ENCODE assay signal across 8 cellular contexts in genomic region chr1:27959792-27960603, GRCh38. TPM values are rescaled to one million over a fixed set of nuclear protein-coding genes. Genes with fewer than 3 reads are reported as not detected.
A peak's percentile ranks its signal among the peaks of the same experiment; 100 is the strongest.
DNase-seq lines count a peak whose midpoint lies in the region; ATAC-seq and TF ChIP-seq lines count a peak whose summit lies in the region.

Gene XKR8, plus strand, starts transcription at chr1:27959973. Its CDS starts 97 bp downstream, at chr1:27960070.

- intact Hi-C loops in dorsolateral prefrontal cortex (cut with DNase I) = no loop called here
- intact Hi-C loops in lower leg skin (cut with DNase I; ENCODE audit: low total_unique reads) = no loop called here

- DNase-seq in GM12864 (ENCODE audit: low read depth) (no peak), NCI-H146 (lab: John Stamatoyannopoulos, UW) (peak; percentile 81), dorsolateral prefrontal cortex (peak in 8 of 10 donors; percentile 35 to 79 (median 60)), lower leg skin (ENCODE audit: low spot score in 2 of 2) (peak; percentile 52 to 95)
- DNase-seq in activated CD4-positive, alpha-beta T cell treated with anti-CD3 and anti-CD28 coated beads, Interleukin-2, amount 50 U/mL, for 4 hours = peak; percentile 68 to 75
- peak; percentile 72 to 75 (median 72) for DNase-seq in stimulated activated CD4-positive, alpha-beta T cell treated with anti-CD3 and anti-CD28 coated beads, TNF-alpha, amount 100 ng/mL, for 4 hours (ENCODE audit: low read depth in 3 of 3)

- H3K4me3 ChIP-seq in GM12864 (ENCODE audit: low read depth, low read length) = peak within 1 kb of the TSS; percentile 69
- H3K4me3 ChIP-seq in dorsolateral prefrontal cortex = peak within 1 kb of the TSS; percentile 54 to 89 (median 78)
- peak within 1 kb of the TSS; percentile 52 for H3K4me3 ChIP-seq in lower leg skin (ENCODE audit: low read depth, poor library complexity, severe bottlenecking)

- peak; percentile 42 for TF ChIP-seq CTCF in GM12864 (IDR thresholded peaks at IDR 0.05; ENCODE audit: low read depth, low read length, missing control alignments)
- TF ChIP-seq CTCF in dorsolateral prefrontal cortex (IDR thresholded peaks at IDR 0.05 in 54 of 56, conservative IDR thresholded peaks at IDR 0.05 in 2 of 56; ENCODE audit: low read depth in 1 of 56, partially characterized antibody in 56 of 56) = peak in 47 of 56 donors; percentile 11 to 70 (median 39)
- TF ChIP-seq CTCF in lower leg skin (IDR thresholded peaks at IDR 0.05) = no peak

- 3 to 5% methylated on average over 31 to 40 of the region's 68 CpGs for WGBS in lower leg skin, 2 donors

- no peaks in the 10 kb centered on the region for H3K27me3 ChIP-seq in dorsolateral prefrontal cortex

- H3K27ac ChIP-seq in dorsolateral prefrontal cortex = peak within 1 kb of the TSS; percentile 27 to 97 (median 89)

- ATAC-seq in HG02610 (IDR thresholded peaks at IDR 0.05; ENCODE audit: unreplicated experiment) (peak; percentile 86), GM18870 (IDR thresholded peaks at IDR 0.05; ENCODE audit: unreplicated experiment) (no peak)

- TF ChIP-seq POLR2A in lower leg skin (IDR thresholded peaks at IDR 0.05) = no peak

RNA-seq across cellular contexts. Expression of gene XKR8, which starts in this region (rescaled TPM):
- total RNA-seq in dorsolateral prefrontal cortex (10 to 100 TPM in 7 of 120 experiments, 1 to 10 TPM in 113; 2.3 to 13.1 (median 5.5) TPM), lower leg skin (1 to 10 TPM; 4.4 to 8.6 (median 6.4) TPM)

Comparison
In these comparisons a context has a peak if more than half of its experiments do, and no peak if none do; other contexts are left out.
1. CTCF ChIP-seq: peak in GM12864 (single experiment) and dorsolateral prefrontal cortex (47 of 56); none in lower leg skin (0 of 3).
2. Peak in every context shown above with its lines, with median percentiles within 50 percentile points of each other: H3K4me3 ChIP-seq.